In genomic region chr17:41919165-41919817, GRCh38 we compare ENCODE assay signal across 1 cellular context.
A peak's percentile ranks its signal among the peaks of the same experiment; 100 is the strongest.
TF ChIP-seq lines count a peak whose summit lies in the region.

No MANE protein-coding gene starts in this region.

TF ChIP-seq in A549, 52 proteins besides CTCF, POLR2A, EP300 and RAD21 (continued from another document):
- TF ChIP-seq PBX3 (IDR thresholded peaks at IDR 0.05), result no peak
- no peak; the same call in 1 of the 2 replicates for TF ChIP-seq MYC (IDR thresholded peaks at IDR 0.05; ENCODE audit: borderline replicate concordance, low read length)
- no peak for TF ChIP-seq HOXA7 (CRISPR knock-in tag; IDR thresholded peaks at IDR 0.05)
- 0 out of 2 replicates have a peak, but pooled peaks have one; percentile 65 for TF ChIP-seq TP53 (CRISPR knock-in tag; IDR thresholded peaks at IDR 0.05)
- TF ChIP-seq E2F6 (IDR thresholded peaks at IDR 0.05; ENCODE audit: borderline replicate concordance, low read depth), result peak; percentile 70; the same call in 1 of the 2 replicates
- no peak for TF ChIP-seq KDM5A (IDR thresholded peaks at IDR 0.05)
- TF ChIP-seq ATOH8 (CRISPR knock-in tag; IDR thresholded peaks at IDR 0.05; ENCODE audit: low read depth), result peak; percentile 16; the same call in 1 of the 2 replicates
- TF ChIP-seq MAX (IDR thresholded peaks at IDR 0.05), result peak; percentile 94
TF ChIP-seq in A549: peak in this region for 6.
